In the genomic region with DNA sequence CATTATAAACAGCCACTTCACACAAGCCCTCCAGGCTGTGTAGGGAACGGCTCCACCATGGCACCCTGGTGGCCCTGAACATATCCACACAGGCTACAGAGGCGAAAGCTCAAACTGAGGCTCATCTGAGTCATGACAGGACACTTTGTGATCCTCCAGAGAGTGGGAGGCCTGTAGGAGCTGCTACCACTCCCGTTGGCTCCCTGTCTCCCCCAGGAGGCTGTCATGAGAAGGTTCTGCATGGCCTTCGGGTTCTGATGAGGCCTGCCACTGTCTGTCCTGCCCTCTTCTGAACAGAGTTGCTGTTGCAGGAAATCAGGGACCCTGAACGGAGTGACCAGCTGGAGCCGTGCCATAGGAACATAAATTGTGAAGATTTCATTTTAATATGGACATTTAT, we compare ENCODE assay signal across 1 cellular context.
TF ChIP-seq lines count a peak whose summit lies in the region.

No MANE protein-coding gene starts in this region.

TF ChIP-seq in GM23338, 12 proteins besides CTCF, POLR2A, EP300 and RAD21:
- TF ChIP-seq, protein P1, sequence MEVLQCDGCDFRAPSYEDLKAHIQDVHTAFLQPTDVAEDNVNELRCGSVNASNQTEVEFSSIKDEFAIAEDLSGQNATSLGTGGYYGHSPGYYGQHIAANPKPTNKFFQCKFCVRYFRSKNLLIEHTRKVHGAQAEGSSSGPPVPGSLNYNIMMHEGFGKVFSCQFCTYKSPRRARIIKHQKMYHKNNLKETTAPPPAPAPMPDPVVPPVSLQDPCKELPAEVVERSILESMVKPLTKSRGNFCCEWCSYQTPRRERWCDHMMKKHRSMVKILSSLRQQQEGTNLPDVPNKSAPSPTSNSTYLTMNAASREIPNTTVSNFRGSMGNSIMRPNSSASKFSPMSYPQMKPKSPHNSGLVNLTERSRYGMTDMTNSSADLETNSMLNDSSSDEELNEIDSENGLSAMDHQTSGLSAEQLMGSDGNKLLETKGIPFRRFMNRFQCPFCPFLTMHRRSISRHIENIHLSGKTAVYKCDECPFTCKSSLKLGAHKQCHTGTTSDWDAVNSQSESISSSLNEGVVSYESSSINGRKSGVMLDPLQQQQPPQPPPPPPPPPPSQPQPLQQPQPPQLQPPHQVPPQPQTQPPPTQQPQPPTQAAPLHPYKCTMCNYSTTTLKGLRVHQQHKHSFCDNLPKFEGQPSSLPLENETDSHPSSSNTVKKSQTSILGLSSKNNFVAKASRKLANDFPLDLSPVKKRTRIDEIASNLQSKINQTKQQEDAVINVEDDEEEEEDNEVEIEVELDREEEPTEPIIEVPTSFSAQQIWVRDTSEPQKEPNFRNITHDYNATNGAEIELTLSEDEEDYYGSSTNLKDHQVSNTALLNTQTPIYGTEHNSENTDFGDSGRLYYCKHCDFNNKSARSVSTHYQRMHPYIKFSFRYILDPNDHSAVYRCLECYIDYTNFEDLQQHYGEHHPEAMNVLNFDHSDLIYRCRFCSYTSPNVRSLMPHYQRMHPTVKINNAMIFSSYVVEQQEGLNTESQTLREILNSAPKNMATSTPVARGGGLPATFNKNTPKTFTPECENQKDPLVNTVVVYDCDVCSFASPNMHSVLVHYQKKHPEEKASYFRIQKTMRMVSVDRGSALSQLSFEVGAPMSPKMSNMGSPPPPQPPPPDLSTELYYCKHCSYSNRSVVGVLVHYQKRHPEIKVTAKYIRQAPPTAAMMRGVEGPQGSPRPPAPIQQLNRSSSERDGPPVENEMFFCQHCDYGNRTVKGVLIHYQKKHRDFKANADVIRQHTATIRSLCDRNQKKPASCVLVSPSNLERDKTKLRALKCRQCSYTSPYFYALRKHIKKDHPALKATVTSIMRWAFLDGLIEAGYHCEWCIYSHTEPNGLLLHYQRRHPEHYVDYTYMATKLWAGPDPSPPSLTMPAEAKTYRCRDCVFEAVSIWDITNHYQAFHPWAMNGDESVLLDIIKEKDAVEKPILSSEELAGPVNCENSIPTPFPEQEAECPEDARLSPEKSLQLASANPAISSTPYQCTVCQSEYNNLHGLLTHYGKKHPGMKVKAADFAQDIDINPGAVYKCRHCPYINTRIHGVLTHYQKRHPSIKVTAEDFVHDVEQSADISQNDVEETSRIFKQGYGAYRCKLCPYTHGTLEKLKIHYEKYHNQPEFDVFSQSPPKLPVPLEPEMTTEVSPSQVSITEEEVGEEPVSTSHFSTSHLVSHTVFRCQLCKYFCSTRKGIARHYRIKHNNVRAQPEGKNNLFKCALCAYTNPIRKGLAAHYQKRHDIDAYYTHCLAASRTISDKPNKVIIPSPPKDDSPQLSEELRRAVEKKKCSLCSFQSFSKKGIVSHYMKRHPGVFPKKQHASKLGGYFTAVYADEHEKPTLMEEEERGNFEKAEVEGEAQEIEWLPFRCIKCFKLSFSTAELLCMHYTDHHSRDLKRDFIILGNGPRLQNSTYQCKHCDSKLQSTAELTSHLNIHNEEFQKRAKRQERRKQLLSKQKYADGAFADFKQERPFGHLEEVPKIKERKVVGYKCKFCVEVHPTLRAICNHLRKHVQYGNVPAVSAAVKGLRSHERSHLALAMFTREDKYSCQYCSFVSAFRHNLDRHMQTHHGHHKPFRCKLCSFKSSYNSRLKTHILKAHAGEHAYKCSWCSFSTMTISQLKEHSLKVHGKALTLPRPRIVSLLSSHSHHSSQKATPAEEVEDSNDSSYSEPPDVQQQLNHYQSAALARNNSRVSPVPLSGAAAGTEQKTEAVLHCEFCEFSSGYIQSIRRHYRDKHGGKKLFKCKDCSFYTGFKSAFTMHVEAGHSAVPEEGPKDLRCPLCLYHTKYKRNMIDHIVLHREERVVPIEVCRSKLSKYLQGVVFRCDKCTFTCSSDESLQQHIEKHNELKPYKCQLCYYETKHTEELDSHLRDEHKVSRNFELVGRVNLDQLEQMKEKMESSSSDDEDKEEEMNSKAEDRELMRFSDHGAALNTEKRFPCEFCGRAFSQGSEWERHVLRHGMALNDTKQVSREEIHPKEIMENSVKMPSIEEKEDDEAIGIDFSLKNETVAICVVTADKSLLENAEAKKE (CRISPR knock-in tag; IDR thresholded peaks at IDR 0.05): 0 out of 2 replicates have a peak, but pooled peaks have one; percentile 30
- TF ChIP-seq REST (IDR thresholded peaks at IDR 0.05; ENCODE audit: unreplicated experiment): no peak
